8 cellular contexts compared by ENCODE assay signal in genomic region chr6:131062245-131063027, GRCh38. TPM values are rescaled to one million over a fixed set of nuclear protein-coding genes. Genes with fewer than 3 reads are reported as not detected.
DNase-seq lines count a peak whose midpoint lies in the region; ATAC-seq and TF ChIP-seq lines count a peak whose summit lies in the region.

No MANE protein-coding gene starts in this region.

- TF ChIP-seq CTCF in BJ (IDR thresholded peaks at IDR 0.05; ENCODE audit: insufficient read depth, low read depth, low read length) (no peak), Loucy (conservative IDR thresholded peaks at IDR 0.05; ENCODE audit: low read length) (no peak)

- peak; percentile 19 for ATAC-seq in GM21390 (IDR thresholded peaks at IDR 0.05; ENCODE audit: unreplicated experiment)

- H3K4me3 ChIP-seq in BJ (ENCODE audit: low read depth, low read length) = peak overlapping the region; percentile 92
- peak overlapping the region; percentile 74 for H3K4me3 ChIP-seq in Loucy (ENCODE audit: low read length, poor library complexity, severe bottlenecking)

- H3K4me1 ChIP-seq in Loucy (ENCODE audit: insufficient read depth, low read length, poor library complexity, severe bottlenecking) = peaks cover 33% of the 10 kb centered on the region

- POLR2A ChIA-PET in BJ (lab: Charles Lee) = interaction anchor here (0.7 kb wide), 2 partner anchors 97 to 103 kb away, joined by 10 to 12 read pairs; no protein-coding TSS in a partner anchor

- peaks cover 4% of the 10 kb centered on the region for H4K20me1 ChIP-seq in Loucy (ENCODE audit: insufficient read depth, low read length, poor library complexity, severe bottlenecking)

- DNase-seq in BJ (ENCODE audit: low read depth) (no peak), activated gamma-delta T cell treated with Interleukin-2 at 50 U/mL for 16 hours (peak; percentile 4), globus pallidus (ENCODE audit: low spot score) (peak; percentile 40), nucleus accumbens (lab: John Stamatoyannopoulos, UW) (peak in 37 of 56 donors; percentile 22 to 68 (median 51)), NCI-H2171 (lab: John Stamatoyannopoulos, UW) (no peak), NOMO-1 treated with dmso at 0.1 percent for 144 hours (lab: John Stamatoyannopoulos, UW; ENCODE audit: unreplicated experiment) (no peak)

- no peaks in the 10 kb centered on the region for H3K9me3 ChIP-seq in Loucy (ENCODE audit: insufficient read depth, low read depth, low read length)

- H3K79me2 ChIP-seq in Loucy (ENCODE audit: insufficient read depth, low read length) = peaks cover 55% of the 10 kb centered on the region

- no peaks in the 10 kb centered on the region for H3K9me2 ChIP-seq in Loucy (replicated peaks; ENCODE audit: low read depth, low read length)

- no peaks in the 10 kb centered on the region for H3K36me3 ChIP-seq in BJ (ENCODE audit: control insufficient read depth, insufficient read depth, low read length)
- H3K36me3 ChIP-seq in Loucy (ENCODE audit: insufficient read depth, low read length) = no peaks in the 10 kb centered on the region

- H3K4me2 ChIP-seq in Loucy (ENCODE audit: low read depth, low read length, poor library complexity, severe bottlenecking) = peak overlapping the region; percentile 80

- CTCF ChIA-PET in BJ (lab: Yijun Ruan, JAX) = interaction anchor here (0.7 to 1.6 kb wide), 4 partner anchors 20 to 177 kb away, joined by 3 to 8 read pairs (median 4); no protein-coding TSS in a partner anchor

- peak overlapping the region; percentile 84 for H3K9ac ChIP-seq in Loucy (ENCODE audit: low read depth, low read length, poor library complexity, severe bottlenecking)

- peak overlapping the region; percentile 84; the same call in 1 of the 2 replicates for H2AFZ ChIP-seq in Loucy (ENCODE audit: low read length)

- H3K27me3 ChIP-seq in BJ (ENCODE audit: control insufficient read depth, insufficient read depth, low read length) = no peaks in the 10 kb centered on the region
- no peaks in the 10 kb centered on the region for H3K27me3 ChIP-seq in Loucy (ENCODE audit: insufficient read depth, low read length, poor library complexity, severe bottlenecking)

- H3F3A ChIP-seq in Loucy (ENCODE audit: low read depth) = no peaks in the 10 kb centered on the region

RNA-seq across cellular contexts. Expression of gene EPB41L2, which starts 0.6 kb away (rescaled TPM):
- polyA plus RNA-seq in BJ (2011; rRNA removed) = 24.5 and 31.2 TPM in 2 replicates
- polyA minus RNA-seq in BJ (2011; rRNA and poly(A)+ RNA removed) = 42.1 and 42.7 TPM in 2 replicates

Comparison
In these comparisons a context has a peak if more than half of its experiments do, and no peak if none do; other contexts are left out.
1. DNase-seq: peak in activated gamma-delta T cell treated with Interleukin-2 at 50 U/mL for 16 hours (single experiment), globus pallidus (single experiment) and nucleus accumbens (37 of 56); none in BJ (single experiment), NCI-H2171 (single experiment) and NOMO-1 treated with dmso at 0.1 percent for 144 hours (single experiment).